In genomic region chr2:235739704-235740415, GRCh38 we compare ENCODE assay signal across 15 cellular contexts.
"Had no signal": no experiment of that assay in that cellular context is flagged by ENCODE, and none has a peak within 500 bp of the region (broad histone marks: within the 10 kb centered on the region; RNA-seq: fewer than 3 reads in every experiment).

No MANE protein-coding gene starts in this region.

- H3K27me3 Mint-ChIP-seq: activated CD4-positive, alpha-beta T cell treated with anti-CD3 and anti-CD28 coated beads, Interleukin-2, amount 10 ng/mL, durations not matched to agents 24 days and 14 days had no signal

- H3K4me1 Mint-ChIP-seq: activated CD4-positive, alpha-beta T cell treated with anti-CD3 and anti-CD28 coated beads, Interleukin-2, amount 10 ng/mL, durations not matched to agents 24 days and 14 days; mesothelial cell of epicardium had no signal

- H3K27me3 ChIP-seq: body of pancreas, colonic mucosa, left lung, pancreas, right lobe of liver had no signal

- H3K27ac ChIP-seq: body of pancreas, colonic mucosa, left lung, pancreas, right lobe of liver had no signal

- H3K4me1 ChIP-seq: body of pancreas, colonic mucosa, left lung, pancreas, right lobe of liver had no signal

- H3K9me3 Mint-ChIP-seq: activated CD4-positive, alpha-beta T cell treated with anti-CD3 and anti-CD28 coated beads, Interleukin-2, amount 10 ng/mL, durations not matched to agents 24 days and 14 days; activated CD8-positive, alpha-beta T cell treated with anti-CD3 and anti-CD28 coated beads for 36 hours; activated naive CD4-positive, alpha-beta T cell treated with anti-CD3 and anti-CD28 coated beads for 36 hours; mesothelial cell of epicardium had no signal

- H3K4me3 ChIP-seq: body of pancreas, colonic mucosa, left lung, pancreas, right lobe of liver had no signal

- DNase-seq: activated CD4-positive, alpha-beta T cell treated with anti-CD3 and anti-CD28 coated beads, Interleukin-2, amount 10 ng/mL, durations not matched to agents 24 days and 14 days; activated CD8-positive, alpha-beta T cell treated with anti-CD3 and anti-CD28 coated beads for 36 hours; activated naive CD4-positive, alpha-beta T cell treated with anti-CD3 and anti-CD28 coated beads for 36 hours; activated T-cell treated with anti-CD3 and anti-CD28 coated beads, Interleukin-2, amount 50 U/mL, for 1 hour; body of pancreas; central memory CD4-positive, alpha-beta T cell; colonic mucosa; left lung; pancreas; right lobe of liver; small intestine; stimulated activated CD4-positive, alpha-beta T cell treated with anti-CD3 and anti-CD28 coated beads, Interleukin-4, amount 100 ng/mL, for 1 hour; T-helper 1 cell; T-helper 9 cell had no signal

- ATAC-seq: activated CD8-positive, alpha-beta T cell treated with anti-CD3 and anti-CD28 coated beads for 36 hours; body of pancreas; left lung had no signal

- H3K9me3 ChIP-seq: body of pancreas, colonic mucosa, left lung, pancreas, right lobe of liver had no signal

- H3K4me3 Mint-ChIP-seq: activated CD4-positive, alpha-beta T cell treated with anti-CD3 and anti-CD28 coated beads, Interleukin-2, amount 10 ng/mL, durations not matched to agents 24 days and 14 days; activated CD8-positive, alpha-beta T cell treated with anti-CD3 and anti-CD28 coated beads for 36 hours; activated naive CD4-positive, alpha-beta T cell treated with anti-CD3 and anti-CD28 coated beads for 36 hours; mesothelial cell of epicardium had no signal

- H3K36me3 ChIP-seq: colonic mucosa, left lung, right lobe of liver had no signal

- H3K27ac Mint-ChIP-seq: activated CD4-positive, alpha-beta T cell treated with anti-CD3 and anti-CD28 coated beads, Interleukin-2, amount 10 ng/mL, durations not matched to agents 24 days and 14 days; activated CD8-positive, alpha-beta T cell treated with anti-CD3 and anti-CD28 coated beads for 36 hours; activated naive CD4-positive, alpha-beta T cell treated with anti-CD3 and anti-CD28 coated beads for 36 hours; mesothelial cell of epicardium had no signal
